ENCODE assay signal across 8 cellular contexts in genomic region chr1:180953791-180954721, GRCh38. TPM values are rescaled to one million over a fixed set of nuclear protein-coding genes. Genes with fewer than 3 reads are reported as not detected.
DNase-seq lines count a peak whose midpoint lies in the region; ATAC-seq and TF ChIP-seq lines count a peak whose summit lies in the region.

No MANE protein-coding gene starts in this region.

- H3K36me3 ChIP-seq in MM.1S (replicated peaks; ENCODE audit: insufficient read depth, low read length) (no peaks in the 10 kb centered on the region), trophoblast cell (ENCODE audit: control insufficient read depth in 1 of 2, insufficient read depth in 2 of 2, low read length in 2 of 2) (peaks cover 16 to 21% of the 10 kb centered on the region in 2 experiments), transverse colon (no peaks in the 10 kb centered on the region)

- H3K79me1 ChIP-seq in trophoblast cell (ENCODE audit: low read length), result peaks cover 12% of the 10 kb centered on the region

- ATAC-seq in GM21447 (IDR thresholded peaks at IDR 0.05; ENCODE audit: unreplicated experiment) (peak; percentile 73), HG02973 (IDR thresholded peaks at IDR 0.05; ENCODE audit: unreplicated experiment) (no peak)

- H2BK12ac ChIP-seq in trophoblast cell (ENCODE audit: low read length), result no peak overlapping the region

- DNase-seq in Caki2 (ENCODE audit: low read depth), result peak; percentile 21
- peak; percentile 84 for DNase-seq in MM.1S
- peak; percentile 78 for DNase-seq in activated T-cell treated with anti-CD3 and anti-CD28 coated beads, Interleukin-2, amount 50 U/mL, for 1 hour
- DNase-seq in fibroblast of mammary gland (ENCODE audit: low read depth), result peak; percentile 60
- DNase-seq in trophoblast cell, result peak; percentile 32 to 59
- peak; percentile 79 for DNase-seq in transverse colon

- H3K4ac ChIP-seq in trophoblast cell (ENCODE audit: low read depth, low read length), result no peak overlapping the region

- H4K91ac ChIP-seq in trophoblast cell (ENCODE audit: low read depth, low read length), result no peak overlapping the region

- no peaks in the 10 kb centered on the region for H3K27me3 ChIP-seq in MM.1S (replicated peaks; ENCODE audit: insufficient read depth, low read length)
- no peaks in the 10 kb centered on the region for H3K27me3 ChIP-seq in trophoblast cell (ENCODE audit: insufficient read depth, low read length)
- no peaks in the 10 kb centered on the region for H3K27me3 ChIP-seq in transverse colon

- H3K9me3 ChIP-seq in MM.1S (replicated peaks; ENCODE audit: insufficient read depth, low read length), result no peaks in the 10 kb centered on the region
- H3K9me3 ChIP-seq in trophoblast cell (ENCODE audit: insufficient read depth, low read depth, low read length), result no peaks in the 10 kb centered on the region
- H3K9me3 ChIP-seq in transverse colon, result no peaks in the 10 kb centered on the region

- H3K23ac ChIP-seq in trophoblast cell (ENCODE audit: low read length), result no peak overlapping the region

- TF ChIP-seq CTCF in MM.1S (IDR thresholded peaks at IDR 0.05; ENCODE audit: low read length), result peak; percentile 18; the same call in 1 of the 2 replicates
- no peak for TF ChIP-seq CTCF in fibroblast of mammary gland (conservative IDR thresholded peaks at IDR 0.05; ENCODE audit: control insufficient read depth, insufficient read depth, low read depth, low read length)
- TF ChIP-seq CTCF in transverse colon (IDR thresholded peaks at IDR 0.05), result no peak

- peak overlapping the region; percentile 69 for H3K4me2 ChIP-seq in MM.1S (ENCODE audit: low read depth, low read length)
- H3K4me2 ChIP-seq in trophoblast cell (ENCODE audit: low read length), result no peak overlapping the region

- H3K4me3 ChIP-seq in MM.1S (ENCODE audit: low read length), result peak overlapping the region; percentile 63
- H3K4me3 ChIP-seq in fibroblast of mammary gland (ENCODE audit: control insufficient read depth, low read depth, low read length), result peak overlapping the region; percentile 41
- H3K4me3 ChIP-seq in trophoblast cell (ENCODE audit: low read depth, low read length), result no peak overlapping the region
- H3K4me3 ChIP-seq in transverse colon, result peak overlapping the region; percentile 18 to 57 (median 46)

- H3K18ac ChIP-seq in trophoblast cell (ENCODE audit: low read length), result no peak overlapping the region

- H4K12ac ChIP-seq in trophoblast cell (ENCODE audit: low read depth, low read length), result no peak overlapping the region

- H3F3A ChIP-seq in MM.1S (ENCODE audit: insufficient read depth, low read length), result 0 out of 2 replicates have a peak, but pooled peaks cover 6% of the 10 kb centered on the region

- H3K27ac ChIP-seq in MM.1S (ENCODE audit: low read length) (no peak overlapping the region), trophoblast cell (ENCODE audit: low read depth, low read length) (no peak overlapping the region), transverse colon (peak overlapping the region; percentile 42 to 82 (median 72))

- no peaks in the 10 kb centered on the region for H4K20me1 ChIP-seq in MM.1S (ENCODE audit: insufficient read depth, low read length)

- in situ Hi-C loops in Caki2 (cut with HindIII; ENCODE audit: low pct_unique_long_range_greater_than_20kb, low sequenced_read_pairs) (no loop called here), transverse colon (cut with MboI; ENCODE audit: low pct_ligation_motif_present in 1 of 4, low pct_unique_long_range_greater_than_20kb in 1 of 4, low sequenced_read_pairs in 3 of 4) (no loop called here)

- H3K14ac ChIP-seq in trophoblast cell (ENCODE audit: low read length), result no peak overlapping the region

- H2AK5ac ChIP-seq in trophoblast cell (ENCODE audit: low read length), result no peak overlapping the region

- intact Hi-C loops in transverse colon (cut with DNase I; ENCODE audit: low total_unique reads), result no loop called here

- H3K4me1 ChIP-seq in MM.1S (ENCODE audit: low read length) (no peaks in the 10 kb centered on the region), trophoblast cell (ENCODE audit: control insufficient read depth in 1 of 2, insufficient read depth in 2 of 2, low read length in 2 of 2) (peaks cover 17 to 18% of the 10 kb centered on the region in 2 experiments), transverse colon (peaks cover 0 to 15% (median 8%) of the 10 kb centered on the region in 4 donors)

- peak overlapping the region; percentile 43 for H2AFZ ChIP-seq in MM.1S (ENCODE audit: low read length)
- no peak overlapping the region for H2AFZ ChIP-seq in trophoblast cell (ENCODE audit: insufficient read depth, low read length, poor library complexity)

- H3K79me2 ChIP-seq in MM.1S (ENCODE audit: low read length) (no peaks in the 10 kb centered on the region), trophoblast cell (ENCODE audit: control insufficient read depth, insufficient read depth, low read length, poor library complexity) (peaks cover 4% of the 10 kb centered on the region)

- no peak overlapping the region for H2BK5ac ChIP-seq in trophoblast cell (ENCODE audit: low read depth, low read length, poor library complexity)

- peak overlapping the region; percentile 49; the same call in 1 of the 2 replicates for H3K9ac ChIP-seq in MM.1S (ENCODE audit: low read length)
- no peak overlapping the region for H3K9ac ChIP-seq in trophoblast cell (ENCODE audit: low read length)

- H4K8ac ChIP-seq in trophoblast cell (ENCODE audit: low read depth, low read length), result no peak overlapping the region

- H2BK120ac ChIP-seq in trophoblast cell (ENCODE audit: insufficient read depth, low read length, poor library complexity), result no peak overlapping the region

- no CpG with 5 or more reads among the region's 94 CpGs for WGBS in trophoblast cell (ENCODE audit: extremely low coverage, insufficient coverage, insufficient read length)
- 9% methylated on average over 46 of the region's 94 CpGs; no CpG with 5 or more reads in 1 of the 2 donors for WGBS in transverse colon (ENCODE audit: low coverage in 1 of 2), 2 donors

- no peaks in the 10 kb centered on the region for H3K9me2 ChIP-seq in MM.1S (replicated peaks; ENCODE audit: insufficient read depth, low read length)

- TF ChIP-seq POLR2A in transverse colon (IDR thresholded peaks at IDR 0.05), result no peak

- TF ChIP-seq EP300 in transverse colon (IDR thresholded peaks at IDR 0.05; ENCODE audit: low read depth), result no peak

RNA-seq across cellular contexts. Expression of gene KIAA1614, which starts 41.4 kb away (rescaled TPM):
- total RNA-seq in Caki2 (2014; rRNA removed; shearing (Covaris generic); ENCODE audit: low replicate concordance), result 0.10 and 0.12 TPM in 2 replicates
- polyA plus RNA-seq in trophoblast cell (2013), result 0.35 and 0.42 TPM in 2 replicates
- total RNA-seq in transverse colon, result 1 to 10 TPM; 2.3 to 9.4 (median 2.8) TPM

Comparison
In these comparisons a context has a peak if more than half of its experiments do, and no peak if none do; other contexts are left out.
1. DNase-seq: peak in every context shown above with its lines; median percentile 84 in MM.1S; 79 in transverse colon; 78 in activated T-cell treated with anti-CD3 and anti-CD28 coated beads, Interleukin-2, amount 50 U/mL, for 1 hour; 60 in fibroblast of mammary gland; 46 in trophoblast cell; 21 in Caki2.
2. H3K27ac ChIP-seq: peak in transverse colon (4 of 4); none in MM.1S (single experiment) and trophoblast cell (single experiment).